In the genomic region with DNA sequence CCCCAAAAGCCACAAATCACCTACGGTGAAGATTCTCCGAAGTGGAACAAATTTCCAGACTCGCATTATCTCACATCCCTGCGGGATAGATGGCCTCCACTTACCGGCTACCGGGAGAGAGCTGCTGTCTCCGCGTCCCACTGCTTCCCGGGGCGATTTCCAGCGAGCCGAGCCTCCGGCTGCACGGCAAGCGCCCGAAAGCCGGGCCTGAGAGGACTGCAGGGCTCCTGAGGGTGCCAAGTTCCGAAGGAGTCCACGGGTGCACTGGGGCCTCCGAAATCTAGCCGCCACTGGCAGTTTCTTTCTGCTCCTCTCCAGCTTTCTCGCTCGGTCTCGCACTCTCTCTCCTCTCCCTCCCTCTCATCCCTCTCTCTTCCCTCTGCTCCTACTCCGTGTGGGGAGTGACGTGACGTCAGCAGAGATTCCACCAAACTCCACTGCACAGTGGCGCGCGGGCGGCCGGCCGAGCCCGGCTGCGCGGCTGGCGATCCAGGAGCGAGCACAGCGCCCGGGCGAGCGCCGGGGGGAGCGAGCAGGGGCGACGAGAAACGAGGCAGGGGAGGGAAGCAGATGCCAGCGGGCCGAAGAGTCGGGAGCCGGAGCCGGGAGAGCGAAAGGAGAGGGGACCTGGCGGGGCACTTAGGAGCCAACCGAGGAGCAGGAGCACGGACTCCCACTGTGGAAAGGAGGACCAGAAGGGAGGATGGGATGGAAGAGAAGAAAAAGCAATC, we compare ENCODE assay signal across 9 cellular contexts. TPM values are rescaled to one million over a fixed set of nuclear protein-coding genes. Genes with fewer than 3 reads are reported as not detected.
A peak's percentile ranks its signal among the peaks of the same experiment; 100 is the strongest.
DNase-seq lines count a peak whose midpoint lies in the region; ATAC-seq and TF ChIP-seq lines count a peak whose summit lies in the region.
"Had no signal": no experiment of that assay in that cellular context is flagged by ENCODE, and none has a peak within 500 bp of the region (broad histone marks: within the 10 kb centered on the region; RNA-seq: fewer than 3 reads in every experiment).

No MANE protein-coding gene starts in this region.

- DNase-seq in COLO668 (lab: John Stamatoyannopoulos, UW; ENCODE audit: unreplicated experiment) (peak; percentile 46), MG63 (peak; percentile 55), fibroblast of lung (ENCODE audit: low read depth in 2 of 2) (peak in 1 of 2 donors; percentile 46), activated gamma-delta T cell treated with Interleukin-2 at 50 U/mL for 16 hours (no peak), NCI-H1105 treated with DMSO at 0.1 percent for 48 hours (lab: John Stamatoyannopoulos, UW) (no peak)
- DNase-seq in stimulated activated naive CD8-positive, alpha-beta T cell treated with anti-CD3 and anti-CD28 coated beads, Interleukin-15, Interleukin-2, amounts not matched to agents 100 U/mL and 50 U/mL, for 24 hours, result no peak

- no peaks in the 10 kb centered on the region for H3K4me1 ChIP-seq in fibroblast of lung (ENCODE audit: control insufficient read depth, extremely low read depth, insufficient read depth, low read length)
- H3K4me1 ChIP-seq in neuron (ENCODE audit: insufficient read depth, low read length), result peaks cover 6% of the 10 kb centered on the region

- no peak overlapping the region for H3K9ac ChIP-seq in fibroblast of lung (ENCODE audit: insufficient read depth, low read length)
- H3K9ac ChIP-seq: KMS-11 had no signal

- H3K27me3 ChIP-seq in MG63, result no peaks in the 10 kb centered on the region
- H3K27me3 ChIP-seq in fibroblast of lung (ENCODE audit: control insufficient read depth, insufficient read depth, low read length), result peaks cover 86% of the 10 kb centered on the region
- H3K27me3 ChIP-seq in neuron (ENCODE audit: insufficient read depth, low read length), result peaks cover 100% of the 10 kb centered on the region

- no peak overlapping the region for H3K27ac ChIP-seq in fibroblast of lung (ENCODE audit: insufficient read depth, low read length)
- H3K27ac ChIP-seq: KMS-11 had no signal

- no peak for TF ChIP-seq CTCF in fibroblast of lung (conservative IDR thresholded peaks at IDR 0.05 in 1 of 2, IDR thresholded peaks at IDR 0.05 in 1 of 2; ENCODE audit: low read depth in 1 of 2, low read length in 2 of 2)

- peak overlapping the region; percentile 62 for H3K4me2 ChIP-seq in fibroblast of lung (ENCODE audit: extremely low read depth, insufficient read depth, low read length)
- H3K4me2 ChIP-seq: KMS-11 had no signal

- no peaks in the 10 kb centered on the region for H3K79me2 ChIP-seq in fibroblast of lung (ENCODE audit: control insufficient read depth, insufficient read depth, low read length)

- peak overlapping the region; percentile 44 for H3K4me3 ChIP-seq in MG63
- H3K4me3 ChIP-seq in fibroblast of lung (replicated peaks in 1 of 4; ENCODE audit: control extremely low read depth in 1 of 4, insufficient read depth in 1 of 4, low read depth in 3 of 4, low read length in 4 of 4), result peak overlapping the region; percentile 14 to 56 (median 32)
- peak overlapping the region; percentile 7 for H3K4me3 ChIP-seq in neuron (ENCODE audit: low read length)

- H3K9me3 ChIP-seq in MG63 (no peaks in the 10 kb centered on the region), fibroblast of lung (ENCODE audit: control insufficient read depth, insufficient read depth, low read depth, low read length) (no peaks in the 10 kb centered on the region), neuron (ENCODE audit: low read length) (no peaks in the 10 kb centered on the region)

- no peak for ATAC-seq in stimulated activated naive CD8-positive, alpha-beta T cell treated with anti-CD3 and anti-CD28 coated beads, Interleukin-15, Interleukin-2, amounts not matched to agents 100 U/mL and 50 U/mL, for 24 hours
- ATAC-seq in HG03135 (IDR thresholded peaks at IDR 0.05; ENCODE audit: unreplicated experiment), result no peak

- H4K20me1 ChIP-seq in fibroblast of lung (ENCODE audit: control insufficient read depth, extremely low read depth, insufficient read depth, low read length), result no peaks in the 10 kb centered on the region

- peak overlapping the region; percentile 34 for H2AFZ ChIP-seq in fibroblast of lung (ENCODE audit: low read length)
- H2AFZ ChIP-seq in neuron (ENCODE audit: low read depth, low read length), result peak overlapping the region; percentile 75

- no peaks in the 10 kb centered on the region for H3K36me3 ChIP-seq in MG63
- no peaks in the 10 kb centered on the region for H3K36me3 ChIP-seq in fibroblast of lung (ENCODE audit: control insufficient read depth, insufficient read depth, low read length)
- H3K36me3 ChIP-seq in neuron (ENCODE audit: insufficient read depth, low read length), result no peaks in the 10 kb centered on the region

RNA-seq across cellular contexts. Expression of a gene that starts 14.0 kb away (rescaled TPM):
- total RNA-seq in MG63 (2014; rRNA removed; shearing (Covaris generic); ENCODE audit: low replicate concordance), result 4.5 and 6.7 TPM in 2 replicates
- total RNA-seq in fibroblast of lung, result 0.26 and 0.33 TPM in 2 replicates
- polyA plus RNA-seq in fibroblast of lung, result 0.40 and 0.41 TPM in 2 replicates
- 0.43 and 0.65 TPM in 2 replicates for polyA plus RNA-seq in fibroblast of lung (2012)
- not detected in 2 replicates for polyA minus RNA-seq in fibroblast of lung (ENCODE audit: low replicate concordance)

Comparison
In these comparisons a context has a peak if more than half of its experiments do, and no peak if none do; other contexts are left out.
1. DNase-seq: peak in COLO668 (single experiment) and MG63 (single experiment); none in stimulated activated naive CD8-positive, alpha-beta T cell treated with anti-CD3 and anti-CD28 coated beads, Interleukin-15, Interleukin-2, amounts not matched to agents 100 U/mL and 50 U/mL, for 24 hours (single experiment), activated gamma-delta T cell treated with Interleukin-2 at 50 U/mL for 16 hours (single experiment) and NCI-H1105 treated with DMSO at 0.1 percent for 48 hours (single experiment).
2. Peak in every context shown above with its lines, with median percentiles within 50 percentile points of each other: H3K4me3 ChIP-seq.